19 cellular contexts compared by ENCODE assay signal in the genomic region with DNA sequence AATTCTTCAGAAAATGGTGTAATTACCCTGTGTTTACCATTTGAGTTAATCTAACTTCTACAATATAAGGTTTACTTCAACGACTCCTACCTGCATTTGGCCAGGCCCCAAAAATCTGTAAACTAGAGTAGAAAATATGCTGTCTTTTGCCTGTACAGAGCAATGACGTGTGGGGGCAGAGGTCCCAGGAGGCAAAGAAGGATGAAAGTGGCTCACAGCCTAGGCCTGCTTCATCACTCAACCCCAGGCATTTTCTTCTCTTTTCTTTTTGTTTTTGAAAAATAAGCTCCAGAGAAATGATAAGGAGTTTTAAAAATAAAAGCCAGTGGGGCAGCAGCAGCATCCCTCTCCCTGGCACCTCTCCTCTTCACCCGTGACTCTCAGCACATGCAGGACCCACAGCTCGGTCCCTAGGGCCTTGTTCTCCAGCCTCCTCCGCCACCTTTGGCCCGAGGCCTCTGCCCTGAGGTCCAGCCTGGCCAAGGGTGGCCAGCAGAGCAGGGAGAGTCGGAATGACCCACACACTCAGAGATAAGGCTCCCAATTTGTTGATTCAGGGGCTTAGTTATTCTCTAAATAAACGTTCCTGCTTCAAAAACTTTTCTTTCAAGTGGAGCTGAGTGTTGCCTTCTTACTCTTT.
DNase-seq lines count a peak whose midpoint lies in the region; ATAC-seq and TF ChIP-seq lines count a peak whose summit lies in the region.
"Had no signal": no experiment of that assay in that cellular context is flagged by ENCODE, and none has a peak within 500 bp of the region (broad histone marks: within the 10 kb centered on the region; RNA-seq: fewer than 3 reads in every experiment).

No MANE protein-coding gene starts in this region.

- no peak for TF ChIP-seq POLR2A in testis (IDR thresholded peaks at IDR 0.05)

- 51 to 61% methylated on average over 8 of the region's 8 CpGs for WGBS in testis, 2 donors

- H4K20me1 ChIP-seq in BLaER1 treated with 17β-estradiol and CSF1 and Interleukin-3, amounts not matched to agents 10 nM and 100 nM = no peaks in the 10 kb centered on the region

- DNase-seq in ascending aorta (ENCODE audit: low spot score in 2 of 2) (peak in 1 of 2 donors; percentile 77), right atrium auricular region (ENCODE audit: low spot score) (peak; percentile 30), testis (peak; percentile 54), LoVo (ENCODE audit: low spot score) (no peak), NCI-H1417 treated with DMSO at 0.1 percent for 48 hours (lab: John Stamatoyannopoulos, UW) (no peak)
- DNase-seq in activated CD8-positive, alpha-beta memory T cell treated with anti-CD3 and anti-CD28 coated beads for 24 hours = no peak
- DNase-seq: ACHN; CD8-positive, alpha-beta T cell; GF-D8; GOT3; KG1; NCI-H1105 treated with DMSO at 0.1 percent for 48 hours; NCI-H187 treated with DMSO at 0.1 percent for 48 hours; NCI-H510A; NCI-H82; SIG-M5 had no signal

- H3K36me3 ChIP-seq in BLaER1 treated with 17β-estradiol and CSF1 and Interleukin-3, amounts not matched to agents 10 nM and 100 nM = peaks cover 0 to 49% (median 0%) of the 10 kb centered on the region in 11 experiments; a peak in 5 of 22 replicates
- H3K36me3 ChIP-seq in ascending aorta (no peaks in the 10 kb centered on the region), right atrium auricular region (no peaks in the 10 kb centered on the region), testis (ENCODE audit: low read depth, missing control alignments) (no peaks in the 10 kb centered on the region)

- no peak for ATAC-seq in GM19395 (IDR thresholded peaks at IDR 0.05; ENCODE audit: unreplicated experiment)
- ATAC-seq: CD8-positive, alpha-beta T cell; Panc1 had no signal

- H3K4me1 ChIP-seq in BLaER1 treated with 17β-estradiol and CSF1 and Interleukin-3, amounts not matched to agents 10 nM and 100 nM = peaks cover 36 to 93% (median 73%) of the 10 kb centered on the region in 10 experiments
- H3K4me1 ChIP-seq in ascending aorta = peaks cover 0 to 23% of the 10 kb centered on the region in 2 donors
- H3K4me1 ChIP-seq in right atrium auricular region = no peaks in the 10 kb centered on the region
- no peaks in the 10 kb centered on the region for H3K4me1 ChIP-seq in testis

- intact Hi-C loops in ascending aorta (cut with DNase I) = loop anchor here (1.0 to 5.0 kb wide), 3 partner anchors 28 to 267 kb away; no protein-coding TSS in a partner anchor
- intact Hi-C loops in testis (cut with DNase I; ENCODE audit: low total_unique reads) = no loop called here

- H3K4me3 ChIP-seq in BLaER1 treated with 17β-estradiol and CSF1 and Interleukin-3, amounts not matched to agents 10 nM and 100 nM = peak overlapping the region in 5 of 10 experiments; percentile 21 to 44 (median 29); a peak in 7 of 20 replicates
- H3K4me3 ChIP-seq in ascending aorta (no peak overlapping the region), right atrium auricular region (no peak overlapping the region), testis (no peak overlapping the region)

- H3K27me3 ChIP-seq in BLaER1 treated with 17β-estradiol and CSF1 and Interleukin-3, amounts not matched to agents 10 nM and 100 nM = 0 out of 22 replicates have a peak, but pooled peaks cover 0 to 3% (median 0%) of the 10 kb centered on the region in 11 experiments
- H3K27me3 ChIP-seq in ascending aorta = no peaks in the 10 kb centered on the region
- no peaks in the 10 kb centered on the region for H3K27me3 ChIP-seq in right atrium auricular region
- H3K27me3 ChIP-seq in testis = no peaks in the 10 kb centered on the region

- no peak for TF ChIP-seq CTCF in ascending aorta (IDR thresholded peaks at IDR 0.05)
- no peak for TF ChIP-seq CTCF in right atrium auricular region (IDR thresholded peaks at IDR 0.05)
- no peak for TF ChIP-seq CTCF in testis (IDR thresholded peaks at IDR 0.05)

- peak overlapping the region; percentile 48 to 94 (median 87); a peak in 20 of 22 replicates for H3K9ac ChIP-seq in BLaER1 treated with 17β-estradiol and CSF1 and Interleukin-3, amounts not matched to agents 10 nM and 100 nM

- peak overlapping the region; percentile 48 to 100 (median 98); a peak in 21 of 22 replicates for H3K27ac ChIP-seq in BLaER1 treated with 17β-estradiol and CSF1 and Interleukin-3, amounts not matched to agents 10 nM and 100 nM
- H3K27ac ChIP-seq in ascending aorta (peak overlapping the region; percentile 69 to 70), right atrium auricular region (no peak overlapping the region), testis (no peak overlapping the region)

- H3K9me3 ChIP-seq in BLaER1 treated with 17β-estradiol and CSF1 and Interleukin-3, amounts not matched to agents 10 nM and 100 nM (replicated peaks in 1 of 11) = peaks cover 35 to 81% (median 63%) of the 10 kb centered on the region in 11 experiments
- H3K9me3 ChIP-seq in ascending aorta (no peaks in the 10 kb centered on the region), right atrium auricular region (no peaks in the 10 kb centered on the region), testis (no peaks in the 10 kb centered on the region)

- peak overlapping the region; percentile 71 to 91 (median 82) for H3K4me2 ChIP-seq in BLaER1 treated with 17β-estradiol and CSF1 and Interleukin-3, amounts not matched to agents 10 nM and 100 nM

Comparison
In these comparisons a context has a peak if more than half of its experiments do, and no peak if none do; other contexts are left out.
1. H3K27ac ChIP-seq: peak in BLaER1 treated with 17β-estradiol and CSF1 and Interleukin-3, amounts not matched to agents 10 nM and 100 nM (11 of 11) and ascending aorta (2 of 2); none in right atrium auricular region (0 of 2) and testis (0 of 2).
2. DNase-seq: peak in right atrium auricular region (single experiment) and testis (single experiment); none in activated CD8-positive, alpha-beta memory T cell treated with anti-CD3 and anti-CD28 coated beads for 24 hours (single experiment), LoVo (single experiment) and NCI-H1417 treated with DMSO at 0.1 percent for 48 hours (single experiment).